In the genomic region with DNA sequence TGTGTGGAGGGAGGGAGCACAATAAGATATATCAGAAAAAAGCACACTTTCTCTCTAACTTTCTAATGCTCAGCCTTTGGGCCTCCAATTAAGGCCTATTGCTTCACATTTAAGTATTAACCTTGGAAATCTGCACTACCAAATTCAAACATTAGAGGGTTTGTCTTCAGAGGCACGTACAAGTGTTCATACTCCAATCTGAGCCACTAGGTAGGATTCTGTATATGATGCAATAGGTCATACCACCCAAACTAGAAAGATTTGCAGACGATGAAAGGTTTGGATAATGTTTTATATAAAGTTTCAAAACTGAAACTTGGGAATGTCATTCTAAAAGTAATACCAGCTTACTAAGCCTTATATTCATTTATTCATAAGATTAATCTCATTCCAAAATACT, we compare ENCODE assay signal across 2 cellular contexts.
TF ChIP-seq lines count a peak whose summit lies in the region.

No MANE protein-coding gene starts in this region.

TF ChIP-seq in K562, 482 proteins besides CTCF, POLR2A, EP300 and RAD21 (continued from another document):
- peak; percentile 31; the same call in 1 of the 2 replicates for TF ChIP-seq ATF3 (IDR thresholded peaks at IDR 0.05)
- TF ChIP-seq ATF3 (CRISPR knock-in tag; conservative IDR thresholded peaks at IDR 0.05), result no peak

TF ChIP-seq in liver, 16 proteins besides CTCF, POLR2A, EP300 and RAD21 (continued from another document):
- TF ChIP-seq ATF3 (IDR thresholded peaks at IDR 0.05) (no peak), RXRA (IDR thresholded peaks at IDR 0.05) (no peak), GABPA (IDR thresholded peaks at IDR 0.05 in 1 of 2, conservative IDR thresholded peaks at IDR 0.05 in 1 of 2) (no peak)
- TF ChIP-seq, protein P1, sequence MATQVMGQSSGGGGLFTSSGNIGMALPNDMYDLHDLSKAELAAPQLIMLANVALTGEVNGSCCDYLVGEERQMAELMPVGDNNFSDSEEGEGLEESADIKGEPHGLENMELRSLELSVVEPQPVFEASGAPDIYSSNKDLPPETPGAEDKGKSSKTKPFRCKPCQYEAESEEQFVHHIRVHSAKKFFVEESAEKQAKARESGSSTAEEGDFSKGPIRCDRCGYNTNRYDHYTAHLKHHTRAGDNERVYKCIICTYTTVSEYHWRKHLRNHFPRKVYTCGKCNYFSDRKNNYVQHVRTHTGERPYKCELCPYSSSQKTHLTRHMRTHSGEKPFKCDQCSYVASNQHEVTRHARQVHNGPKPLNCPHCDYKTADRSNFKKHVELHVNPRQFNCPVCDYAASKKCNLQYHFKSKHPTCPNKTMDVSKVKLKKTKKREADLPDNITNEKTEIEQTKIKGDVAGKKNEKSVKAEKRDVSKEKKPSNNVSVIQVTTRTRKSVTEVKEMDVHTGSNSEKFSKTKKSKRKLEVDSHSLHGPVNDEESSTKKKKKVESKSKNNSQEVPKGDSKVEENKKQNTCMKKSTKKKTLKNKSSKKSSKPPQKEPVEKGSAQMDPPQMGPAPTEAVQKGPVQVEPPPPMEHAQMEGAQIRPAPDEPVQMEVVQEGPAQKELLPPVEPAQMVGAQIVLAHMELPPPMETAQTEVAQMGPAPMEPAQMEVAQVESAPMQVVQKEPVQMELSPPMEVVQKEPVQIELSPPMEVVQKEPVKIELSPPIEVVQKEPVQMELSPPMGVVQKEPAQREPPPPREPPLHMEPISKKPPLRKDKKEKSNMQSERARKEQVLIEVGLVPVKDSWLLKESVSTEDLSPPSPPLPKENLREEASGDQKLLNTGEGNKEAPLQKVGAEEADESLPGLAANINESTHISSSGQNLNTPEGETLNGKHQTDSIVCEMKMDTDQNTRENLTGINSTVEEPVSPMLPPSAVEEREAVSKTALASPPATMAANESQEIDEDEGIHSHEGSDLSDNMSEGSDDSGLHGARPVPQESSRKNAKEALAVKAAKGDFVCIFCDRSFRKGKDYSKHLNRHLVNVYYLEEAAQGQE (IDR thresholded peaks at IDR 0.05), result no peak
- TF ChIP-seq, protein P2, sequence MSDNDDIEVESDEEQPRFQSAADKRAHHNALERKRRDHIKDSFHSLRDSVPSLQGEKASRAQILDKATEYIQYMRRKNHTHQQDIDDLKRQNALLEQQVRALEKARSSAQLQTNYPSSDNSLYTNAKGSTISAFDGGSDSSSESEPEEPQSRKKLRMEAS (IDR thresholded peaks at IDR 0.05), result no peak
